Comparison of ENCODE assay signal across 8 cellular contexts in the genomic region with DNA sequence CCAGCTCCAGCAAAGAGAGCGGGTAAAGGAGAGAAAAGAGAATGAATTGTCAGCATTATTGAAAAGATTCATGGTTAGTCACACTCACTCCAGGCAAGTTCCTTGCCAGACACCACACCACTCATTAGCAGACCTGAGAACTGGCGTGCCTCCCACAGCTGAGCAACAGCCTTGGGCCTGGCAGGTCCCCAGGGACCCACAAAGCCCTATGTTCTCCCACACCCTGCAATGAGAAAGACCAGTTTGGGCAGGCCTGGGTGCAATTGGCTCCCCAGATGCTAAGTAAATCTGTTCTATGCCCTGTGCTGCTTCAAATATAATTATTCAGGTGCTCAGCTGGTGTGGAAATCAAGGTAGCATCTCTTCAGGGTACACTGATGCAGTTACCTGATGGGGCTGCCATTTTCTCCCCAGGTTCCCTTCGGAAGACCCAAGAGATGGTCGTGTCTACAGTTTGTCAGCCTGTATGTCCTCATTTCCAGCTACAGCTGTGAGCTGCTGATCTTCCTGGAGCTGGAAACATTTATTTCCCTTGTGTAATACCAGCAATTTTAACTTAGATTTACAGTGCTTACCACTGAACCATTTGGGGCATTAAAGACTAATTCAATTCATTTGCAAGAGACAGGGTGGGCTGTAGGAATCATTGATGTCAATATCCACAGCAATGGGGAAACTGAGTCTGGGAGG.
A peak's percentile ranks its signal among the peaks of the same experiment; 100 is the strongest.
DNase-seq lines count a peak whose midpoint lies in the region; ATAC-seq and TF ChIP-seq lines count a peak whose summit lies in the region.

No MANE protein-coding gene starts in this region.

- no peak overlapping the region for H2BK120ac ChIP-seq in trophoblast cell (ENCODE audit: insufficient read depth, low read length, poor library complexity)

- no peak overlapping the region for H3K4ac ChIP-seq in trophoblast cell (ENCODE audit: low read depth, low read length)

- no peaks in the 10 kb centered on the region for H3K9me3 ChIP-seq in trophoblast cell (ENCODE audit: insufficient read depth, low read depth, low read length)

- no peak overlapping the region for H3K14ac ChIP-seq in trophoblast cell (ENCODE audit: low read length)

- H3K4me1 ChIP-seq in trophoblast cell (ENCODE audit: control insufficient read depth in 1 of 2, insufficient read depth in 2 of 2, low read length in 2 of 2) = peaks cover 6 to 10% of the 10 kb centered on the region in 2 experiments

- H3K79me2 ChIP-seq in trophoblast cell (ENCODE audit: control insufficient read depth, insufficient read depth, low read length, poor library complexity) = no peaks in the 10 kb centered on the region

- H4K8ac ChIP-seq in trophoblast cell (ENCODE audit: low read depth, low read length) = no peak overlapping the region

- H2BK12ac ChIP-seq in trophoblast cell (ENCODE audit: low read length) = no peak overlapping the region

- no peak for TF ChIP-seq CTCF in fibroblast of pulmonary artery (IDR thresholded peaks at IDR 0.05; ENCODE audit: low read length, missing control alignments)

- H3K18ac ChIP-seq in trophoblast cell (ENCODE audit: low read length) = no peak overlapping the region

- ATAC-seq in HG02870 (IDR thresholded peaks at IDR 0.05; ENCODE audit: unreplicated experiment) = peak; percentile 71

- H3K4me3 ChIP-seq in fibroblast of pulmonary artery (replicated peaks; ENCODE audit: low read depth, low read length) (no peak overlapping the region), trophoblast cell (ENCODE audit: low read depth, low read length) (no peak overlapping the region)

- H3K9ac ChIP-seq in trophoblast cell (ENCODE audit: low read length) = no peak overlapping the region

- H3K27ac ChIP-seq in trophoblast cell (ENCODE audit: low read depth, low read length) = no peak overlapping the region

- no peak overlapping the region for H4K91ac ChIP-seq in trophoblast cell (ENCODE audit: low read depth, low read length)

- H2BK5ac ChIP-seq in trophoblast cell (ENCODE audit: low read depth, low read length, poor library complexity) = no peak overlapping the region

- H2AFZ ChIP-seq in trophoblast cell (ENCODE audit: insufficient read depth, low read length, poor library complexity) = no peak overlapping the region

- WGBS in trophoblast cell (ENCODE audit: extremely low coverage, insufficient coverage, insufficient read length) = no CpG with 5 or more reads among the region's 4 CpGs

- no peak overlapping the region for H2AK5ac ChIP-seq in trophoblast cell (ENCODE audit: low read length)

- no peak overlapping the region for H4K12ac ChIP-seq in trophoblast cell (ENCODE audit: low read depth, low read length)

- H3K36me3 ChIP-seq in trophoblast cell (ENCODE audit: control insufficient read depth in 1 of 2, insufficient read depth in 2 of 2, low read length in 2 of 2) = no peaks in the 10 kb centered on the region

- no peak overlapping the region for H3K23ac ChIP-seq in trophoblast cell (ENCODE audit: low read length)

- no peaks in the 10 kb centered on the region for H3K27me3 ChIP-seq in trophoblast cell (ENCODE audit: insufficient read depth, low read length)

- H3K4me2 ChIP-seq in trophoblast cell (ENCODE audit: low read length) = no peak overlapping the region

- peak; percentile 54 for DNase-seq in activated T-cell treated with anti-CD3 and anti-CD28 coated beads for 48 hours (ENCODE audit: low read depth)
- no peak for DNase-seq in activated T-cell treated with anti-CD3 and anti-CD28 coated beads, Interleukin-2, amount 50 U/mL, for 1 hour
- peak; percentile 85 to 94 for DNase-seq in NCI-H526 (lab: John Stamatoyannopoulos, UW)
- DNase-seq in fibroblast of pulmonary artery (ENCODE audit: low read depth) = peak; percentile 72
- peak; percentile 30 to 54 (median 42) for DNase-seq in stimulated activated CD4-positive, alpha-beta T cell treated with anti-CD3 and anti-CD28 coated beads, TNF-alpha, amount 100 ng/mL, for 48 hours (ENCODE audit: low read depth in 3 of 3)
- no peak for DNase-seq in UCSD-AML1 (lab: John Stamatoyannopoulos, UW; ENCODE audit: unreplicated experiment)
- DNase-seq in trophoblast cell = no peak

- peaks cover 4% of the 10 kb centered on the region for H3K79me1 ChIP-seq in trophoblast cell (ENCODE audit: low read length)

Comparison
In these comparisons a context has a peak if more than half of its experiments do, and no peak if none do; other contexts are left out.
1. DNase-seq: peak in activated T-cell treated with anti-CD3 and anti-CD28 coated beads for 48 hours (single experiment), NCI-H526 (2 of 2), fibroblast of pulmonary artery (single experiment) and stimulated activated CD4-positive, alpha-beta T cell treated with anti-CD3 and anti-CD28 coated beads, TNF-alpha, amount 100 ng/mL, for 48 hours (3 of 3); none in activated T-cell treated with anti-CD3 and anti-CD28 coated beads, Interleukin-2, amount 50 U/mL, for 1 hour (single experiment), UCSD-AML1 (single experiment) and trophoblast cell (0 of 2).